ENCODE assay signal across 3 cellular contexts in the genomic region with DNA sequence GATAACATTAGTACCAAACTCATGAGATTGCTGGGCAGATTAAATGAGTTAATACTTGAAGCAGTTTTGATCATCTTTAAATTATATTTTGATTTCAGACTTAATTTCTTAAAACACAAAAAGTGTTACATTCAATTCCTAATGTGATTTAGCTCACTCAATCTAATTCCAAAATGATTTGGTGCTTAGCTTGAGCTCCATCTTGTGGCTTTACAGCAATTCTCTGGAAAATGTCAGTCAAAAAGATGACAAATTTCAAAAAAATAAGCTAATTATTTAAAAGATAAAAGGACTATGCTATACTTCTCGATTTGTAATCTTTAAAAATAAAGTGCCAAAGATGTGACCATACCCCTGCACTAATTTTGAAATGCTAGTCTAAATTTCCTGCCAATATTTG.
TF ChIP-seq lines count a peak whose summit lies in the region.

No MANE protein-coding gene starts in this region.

TF ChIP-seq in SK-N-SH, 30 proteins besides CTCF, POLR2A, EP300 and RAD21:
- no peak for TF ChIP-seq NFIC (IDR thresholded peaks at IDR 0.05; ENCODE audit: borderline replicate concordance)
- TF ChIP-seq MXI1 (IDR thresholded peaks at IDR 0.05; ENCODE audit: low read depth, low read length), result no peak
- TF ChIP-seq, protein P1, sequence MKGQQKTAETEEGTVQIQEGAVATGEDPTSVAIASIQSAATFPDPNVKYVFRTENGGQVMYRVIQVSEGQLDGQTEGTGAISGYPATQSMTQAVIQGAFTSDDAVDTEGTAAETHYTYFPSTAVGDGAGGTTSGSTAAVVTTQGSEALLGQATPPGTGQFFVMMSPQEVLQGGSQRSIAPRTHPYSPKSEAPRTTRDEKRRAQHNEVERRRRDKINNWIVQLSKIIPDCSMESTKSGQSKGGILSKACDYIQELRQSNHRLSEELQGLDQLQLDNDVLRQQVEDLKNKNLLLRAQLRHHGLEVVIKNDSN (IDR thresholded peaks at IDR 0.05; ENCODE audit: borderline replicate concordance, low read depth), result no peak
- no peak for TF ChIP-seq MEF2A (IDR thresholded peaks at IDR 0.05; ENCODE audit: borderline replicate concordance, low read depth)
- TF ChIP-seq, protein P2, sequence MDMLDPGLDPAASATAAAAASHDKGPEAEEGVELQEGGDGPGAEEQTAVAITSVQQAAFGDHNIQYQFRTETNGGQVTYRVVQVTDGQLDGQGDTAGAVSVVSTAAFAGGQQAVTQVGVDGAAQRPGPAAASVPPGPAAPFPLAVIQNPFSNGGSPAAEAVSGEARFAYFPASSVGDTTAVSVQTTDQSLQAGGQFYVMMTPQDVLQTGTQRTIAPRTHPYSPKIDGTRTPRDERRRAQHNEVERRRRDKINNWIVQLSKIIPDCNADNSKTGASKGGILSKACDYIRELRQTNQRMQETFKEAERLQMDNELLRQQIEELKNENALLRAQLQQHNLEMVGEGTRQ (IDR thresholded peaks at IDR 0.05; ENCODE audit: borderline replicate concordance, low read depth, low read length), result no peak
- no peak for TF ChIP-seq JUND (IDR thresholded peaks at IDR 0.05)
- no peak for TF ChIP-seq FOXJ3 (CRISPR knock-in tag; IDR thresholded peaks at IDR 0.05)
- TF ChIP-seq, protein P3, sequence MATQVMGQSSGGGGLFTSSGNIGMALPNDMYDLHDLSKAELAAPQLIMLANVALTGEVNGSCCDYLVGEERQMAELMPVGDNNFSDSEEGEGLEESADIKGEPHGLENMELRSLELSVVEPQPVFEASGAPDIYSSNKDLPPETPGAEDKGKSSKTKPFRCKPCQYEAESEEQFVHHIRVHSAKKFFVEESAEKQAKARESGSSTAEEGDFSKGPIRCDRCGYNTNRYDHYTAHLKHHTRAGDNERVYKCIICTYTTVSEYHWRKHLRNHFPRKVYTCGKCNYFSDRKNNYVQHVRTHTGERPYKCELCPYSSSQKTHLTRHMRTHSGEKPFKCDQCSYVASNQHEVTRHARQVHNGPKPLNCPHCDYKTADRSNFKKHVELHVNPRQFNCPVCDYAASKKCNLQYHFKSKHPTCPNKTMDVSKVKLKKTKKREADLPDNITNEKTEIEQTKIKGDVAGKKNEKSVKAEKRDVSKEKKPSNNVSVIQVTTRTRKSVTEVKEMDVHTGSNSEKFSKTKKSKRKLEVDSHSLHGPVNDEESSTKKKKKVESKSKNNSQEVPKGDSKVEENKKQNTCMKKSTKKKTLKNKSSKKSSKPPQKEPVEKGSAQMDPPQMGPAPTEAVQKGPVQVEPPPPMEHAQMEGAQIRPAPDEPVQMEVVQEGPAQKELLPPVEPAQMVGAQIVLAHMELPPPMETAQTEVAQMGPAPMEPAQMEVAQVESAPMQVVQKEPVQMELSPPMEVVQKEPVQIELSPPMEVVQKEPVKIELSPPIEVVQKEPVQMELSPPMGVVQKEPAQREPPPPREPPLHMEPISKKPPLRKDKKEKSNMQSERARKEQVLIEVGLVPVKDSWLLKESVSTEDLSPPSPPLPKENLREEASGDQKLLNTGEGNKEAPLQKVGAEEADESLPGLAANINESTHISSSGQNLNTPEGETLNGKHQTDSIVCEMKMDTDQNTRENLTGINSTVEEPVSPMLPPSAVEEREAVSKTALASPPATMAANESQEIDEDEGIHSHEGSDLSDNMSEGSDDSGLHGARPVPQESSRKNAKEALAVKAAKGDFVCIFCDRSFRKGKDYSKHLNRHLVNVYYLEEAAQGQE (IDR thresholded peaks at IDR 0.05; ENCODE audit: low read depth, low read length), result no peak
TF ChIP-seq in SK-N-SH: peak in this region for 0.

TF ChIP-seq in SK-N-SH treated with all-trans-retinoic acid at 6 μM for 48 hours, 23 proteins besides CTCF, POLR2A, EP300 and RAD21:
- TF ChIP-seq ARNTL (CRISPR knock-in tag; IDR thresholded peaks at IDR 0.05; ENCODE audit: borderline replicate concordance, low read depth), result no peak
TF ChIP-seq in SK-N-SH treated with all-trans-retinoic acid at 6 μM for 48 hours: peak in this region for 0.

TF ChIP-seq in IMR-90, 13 proteins besides CTCF, POLR2A, EP300 and RAD21:
- TF ChIP-seq SMC3 (IDR thresholded peaks at IDR 0.05; ENCODE audit: low read depth, low read length), result no peak
- TF ChIP-seq MAFK (IDR thresholded peaks at IDR 0.05; ENCODE audit: low read depth, low read length), result no peak
- TF ChIP-seq RCOR1 (IDR thresholded peaks at IDR 0.05; ENCODE audit: insufficient replicate concordance, low read length), result no peak
- TF ChIP-seq, protein P2 (IDR thresholded peaks at IDR 0.05; ENCODE audit: low read depth, low read length), result no peak
- no peak for TF ChIP-seq NFE2L2 (IDR thresholded peaks at IDR 0.05; ENCODE audit: low read depth, low read length)
- TF ChIP-seq BHLHE40 (IDR thresholded peaks at IDR 0.05; ENCODE audit: low read depth, low read length), result no peak
- TF ChIP-seq RFX5 (IDR thresholded peaks at IDR 0.05; ENCODE audit: low read depth, low read length), result no peak
- TF ChIP-seq FOS (IDR thresholded peaks at IDR 0.05; ENCODE audit: low read depth, low read length), result no peak
- TF ChIP-seq MAZ (IDR thresholded peaks at IDR 0.05; ENCODE audit: borderline replicate concordance, low read depth, low read length), result no peak
- TF ChIP-seq CEBPB (IDR thresholded peaks at IDR 0.05; ENCODE audit: low read depth, low read length), result no peak
- TF ChIP-seq MXI1 (IDR thresholded peaks at IDR 0.05; ENCODE audit: borderline replicate concordance, low read depth, low read length), result no peak
- TF ChIP-seq, protein P4, sequence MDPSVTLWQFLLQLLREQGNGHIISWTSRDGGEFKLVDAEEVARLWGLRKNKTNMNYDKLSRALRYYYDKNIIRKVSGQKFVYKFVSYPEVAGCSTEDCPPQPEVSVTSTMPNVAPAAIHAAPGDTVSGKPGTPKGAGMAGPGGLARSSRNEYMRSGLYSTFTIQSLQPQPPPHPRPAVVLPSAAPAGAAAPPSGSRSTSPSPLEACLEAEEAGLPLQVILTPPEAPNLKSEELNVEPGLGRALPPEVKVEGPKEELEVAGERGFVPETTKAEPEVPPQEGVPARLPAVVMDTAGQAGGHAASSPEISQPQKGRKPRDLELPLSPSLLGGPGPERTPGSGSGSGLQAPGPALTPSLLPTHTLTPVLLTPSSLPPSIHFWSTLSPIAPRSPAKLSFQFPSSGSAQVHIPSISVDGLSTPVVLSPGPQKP (IDR thresholded peaks at IDR 0.05; ENCODE audit: borderline replicate concordance, low read depth, low read length), result no peak
- no peak for TF ChIP-seq CHD1 (IDR thresholded peaks at IDR 0.05; ENCODE audit: low read depth, low read length)
